23 cellular contexts compared by ENCODE assay signal in genomic region chr3:13199899-13200451, GRCh38.
"Had no signal": no experiment of that assay in that cellular context is flagged by ENCODE, and none has a peak within 500 bp of the region (broad histone marks: within the 10 kb centered on the region; RNA-seq: fewer than 3 reads in every experiment).

No MANE protein-coding gene starts in this region.

- H3K4me2 ChIP-seq: smooth muscle cell had no signal

- H3K27me3 ChIP-seq: pancreas, testis had no signal

- H3K36me3 ChIP-seq: lower lobe of right lung, pancreas, upper lobe of left lung had no signal

- H3K27ac Mint-ChIP-seq: activated CD4-positive, alpha-beta T cell treated with anti-CD3 and anti-CD28 coated beads, Interleukin-2, amount 10 ng/mL, durations not matched to agents 24 days and 14 days; dendritic cell treated with granulocyte-macrophage colony-stimulating factor and Interleukin-4, amounts not matched to agents 40 ng/mL and 50 ng/mL, for 4 days; stimulated activated memory B cell treated with anti-CD40 and anti-IgM and Interleukin-4, amounts not matched to agents 10 μg/mL and 1 μg/mL and 100 μg/mL, for 72 hours; T-cell had no signal

- H3K9me3 ChIP-seq: lower lobe of right lung, pancreas, testis, upper lobe of left lung had no signal

- H3K4me3 ChIP-seq: lower lobe of right lung, pancreas, smooth muscle cell, testis, upper lobe of left lung had no signal

- H3K4me3 Mint-ChIP-seq: activated CD4-positive, alpha-beta T cell treated with anti-CD3 and anti-CD28 coated beads, Interleukin-2, amount 10 ng/mL, durations not matched to agents 24 days and 14 days; dendritic cell treated with granulocyte-macrophage colony-stimulating factor and Interleukin-4, amounts not matched to agents 40 ng/mL and 50 ng/mL, for 4 days; stimulated activated memory B cell treated with anti-CD40 and anti-IgM and Interleukin-4, amounts not matched to agents 10 μg/mL and 1 μg/mL and 100 μg/mL, for 72 hours; T-cell had no signal

- H3K9me3 Mint-ChIP-seq: activated CD4-positive, alpha-beta T cell treated with anti-CD3 and anti-CD28 coated beads, Interleukin-2, amount 10 ng/mL, durations not matched to agents 24 days and 14 days; dendritic cell treated with granulocyte-macrophage colony-stimulating factor and Interleukin-4, amounts not matched to agents 40 ng/mL and 50 ng/mL, for 4 days; stimulated activated memory B cell treated with anti-CD40 and anti-IgM and Interleukin-4, amounts not matched to agents 10 μg/mL and 1 μg/mL and 100 μg/mL, for 72 hours; T-cell had no signal

- H3K4me1 ChIP-seq: pancreas had no signal

- ATAC-seq: left colon; lower lobe of right lung; pancreas; sciatic nerve; SK-N-SH treated with all-trans-retinoic acid at 6 μM for 48 hours; stimulated activated memory B cell treated with anti-CD40 and anti-IgM and Interleukin-4, amounts not matched to agents 10 μg/mL and 1 μg/mL and 100 μg/mL, for 72 hours; T-cell had no signal

- H3K36me3 Mint-ChIP-seq: stimulated activated memory B cell treated with anti-CD40 and anti-IgM and Interleukin-4, amounts not matched to agents 10 μg/mL and 1 μg/mL and 100 μg/mL, for 72 hours; T-cell had no signal

- DNase-seq: activated CD4-positive, alpha-beta T cell treated with anti-CD3 and anti-CD28 coated beads, Interleukin-2, amount 10 ng/mL, durations not matched to agents 24 days and 14 days; activated CD4-positive, CD25-positive, alpha-beta regulatory T cell; activated CD8-positive, alpha-beta memory T cell treated with anti-CD3 and anti-CD28 coated beads for 24 hours; activated CD8-positive, alpha-beta memory T cell treated with anti-CD3 and anti-CD28 coated beads, Interleukin-2, amount 50 U/mL, for 48 hours; activated effector memory CD4-positive, alpha-beta T cell treated with Interleukin-2 at 50 U/mL for 16 hours; activated naive CD4-positive, alpha-beta T cell treated with anti-CD3 and anti-CD28 coated beads, Interleukin-2, amount 50 U/mL, for 16 hours; activated T-cell treated with anti-CD3 and anti-CD28 coated beads, Interleukin-2, amount 50 U/mL, for 48 hours; effector CD8-positive, alpha-beta T cell; hypothalamus; islet precursor cell; left colon; midbrain; stimulated activated CD4-positive, alpha-beta T cell treated with anti-CD3 and anti-CD28 coated beads, Interleukin-4, amount 100 ng/mL, for 24 hours; T-cell; testis had no signal

- H3K27ac ChIP-seq: lower lobe of right lung, pancreas, testis, upper lobe of left lung had no signal
